24 cellular contexts compared by ENCODE assay signal in genomic region chr11:134154441-134154840, GRCh38.
"Had no signal": no experiment of that assay in that cellular context is flagged by ENCODE, and none has a peak within 500 bp of the region (broad histone marks: within the 10 kb centered on the region; RNA-seq: fewer than 3 reads in every experiment).

No MANE protein-coding gene starts in this region.

- H3K4me3 ChIP-seq: esophagus squamous epithelium, lung, neural progenitor cell, psoas muscle, sigmoid colon, thoracic aorta, tibial nerve, upper lobe of right lung, uterus had no signal

- ATAC-seq: left colon; left ventricle myocardium superior; naive thymus-derived CD4-positive, alpha-beta T cell; psoas muscle; stimulated activated memory B cell treated with anti-CD40 and anti-IgM and Interleukin-4, amounts not matched to agents 10 μg/mL and 1 μg/mL and 100 μg/mL, for 72 hours had no signal

- DNase-seq: effector memory CD4-positive, alpha-beta T cell; erythroblast; esophagus squamous epithelium; foreskin melanocyte; glutamatergic neuron; hypothalamus; immature natural killer cell; kidney glomerular epithelial cell; left colon; left ventricle myocardium superior; mesenchymal stem cell; naive thymus-derived CD4-positive, alpha-beta T cell; psoas muscle; right cardiac atrium; sigmoid colon; stimulated activated CD4-positive, alpha-beta T cell treated with anti-CD3 and anti-CD28 coated beads, Interleukin-2, amount 100 ng/mL, for 24 hours; stimulated activated CD4-positive, alpha-beta T cell treated with anti-CD3 and anti-CD28 coated beads, Interleukin-4, amount 100 ng/mL, for 24 hours; upper lobe of right lung; uterus had no signal

- H3K36me3 ChIP-seq: neural progenitor cell, uterus had no signal

- H3K4me1 ChIP-seq: esophagus squamous epithelium, neural progenitor cell, psoas muscle, sigmoid colon, tibial nerve, upper lobe of right lung, uterus had no signal

- H3K27me3 ChIP-seq: esophagus squamous epithelium, neural progenitor cell, sigmoid colon, tibial nerve, upper lobe of right lung, uterus had no signal

- H3K9me3 ChIP-seq: esophagus squamous epithelium, psoas muscle, sigmoid colon, thoracic aorta, tibial nerve, upper lobe of right lung, uterus had no signal

- H3K27ac ChIP-seq: neural progenitor cell, psoas muscle, sigmoid colon, thoracic aorta, tibial nerve, upper lobe of right lung, uterus had no signal
